In genomic region chr2:68158134-68158447, GRCh38 we compare ENCODE assay signal across 8 cellular contexts. TPM values are rescaled to one million over a fixed set of nuclear protein-coding genes. Genes with fewer than 3 reads are reported as not detected.
DNase-seq lines count a peak whose midpoint lies in the region; ATAC-seq and TF ChIP-seq lines count a peak whose summit lies in the region.

No MANE protein-coding gene starts in this region.

- peaks cover 0 to 33% (median 30%) of the 10 kb centered on the region in 9 donors for H3K36me3 ChIP-seq in heart left ventricle
- peaks cover 36% of the 10 kb centered on the region for H3K36me3 ChIP-seq in mesodermal cell (ENCODE audit: control insufficient read depth, insufficient read depth, low read length)
- peaks cover 0 to 24% of the 10 kb centered on the region in 2 donors for H3K36me3 ChIP-seq in vagina

- no peak for TF ChIP-seq CTCF in heart left ventricle (IDR thresholded peaks at IDR 0.05)
- TF ChIP-seq CTCF in brain (conservative IDR thresholded peaks at IDR 0.05) = no peak
- no peak for TF ChIP-seq CTCF in vagina (IDR thresholded peaks at IDR 0.05)

- H3K4me1 Mint-ChIP-seq in brain = peaks cover 41% of the 10 kb centered on the region

- ATAC-seq in heart left ventricle (no peak), Right ventricle myocardium inferior (no peak)

- WGBS in heart left ventricle, 4 donors = 0% methylated on average over 7 of the region's 7 CpGs
- WGBS in mesodermal cell (ENCODE audit: insufficient coverage in 2 of 2), 2 experiments = no CpG with 5 or more reads among the region's 7 CpGs

- peaks cover 10% of the 10 kb centered on the region for H3K27me3 Mint-ChIP-seq in brain

- H3K27ac ChIP-seq in heart left ventricle (peak overlapping the region; percentile 87 to 98 (median 94)), mesodermal cell (ENCODE audit: low read depth, low read length, severe bottlenecking) (peak overlapping the region; percentile 99), vagina (peak overlapping the region; percentile 95)

- H3K27me3 ChIP-seq in heart left ventricle = no peaks in the 10 kb centered on the region
- H3K27me3 ChIP-seq in vagina = no peaks in the 10 kb centered on the region

- peak overlapping the region; percentile 100 for H3K27ac Mint-ChIP-seq in brain

- H3K4me1 ChIP-seq in heart left ventricle (peaks cover 0 to 40% (median 27%) of the 10 kb centered on the region in 12 donors), mesodermal cell (ENCODE audit: control insufficient read depth, insufficient read depth, low read length, poor library complexity, severe bottlenecking) (peaks cover 6% of the 10 kb centered on the region), vagina (peaks cover 29% of the 10 kb centered on the region)

- TF ChIP-seq POLR2A in heart left ventricle (IDR thresholded peaks at IDR 0.05) (no peak), vagina (IDR thresholded peaks at IDR 0.05) (no peak)

- intact Hi-C loops in heart left ventricle (cut with DNase I) = loop anchor here in 6 of 10 donors (5.0 to 10.0 kb wide), 3 partner anchors 94 to 97 kb away; partner anchors contain the start of genes PPP3R1 (in 5 of the 6) and C1D (in 1 of the 6)
- intact Hi-C loops in Right ventricle myocardium inferior (cut with DNase I) = no loop called here
- intact Hi-C loops in vagina (cut with DNase I) = no loop called here

- H3K9me3 Mint-ChIP-seq in brain = no peaks in the 10 kb centered on the region

- H3K9me3 ChIP-seq in heart left ventricle (no peaks in the 10 kb centered on the region), mesodermal cell (ENCODE audit: control insufficient read depth, low read length) (no peaks in the 10 kb centered on the region), vagina (no peaks in the 10 kb centered on the region)

- H3K4me3 ChIP-seq in heart left ventricle (peak overlapping the region; percentile 61 to 97 (median 86)), mesodermal cell (ENCODE audit: extremely low read depth, insufficient read depth, low read length, poor library complexity, severe bottlenecking) (peak overlapping the region; percentile 80), vagina (peak overlapping the region; percentile 58 to 97)

- DNase-seq in heart left ventricle (no peak), Right ventricle myocardium inferior (ENCODE audit: missing footprints) (no peak), vagina (ENCODE audit: extremely low spot score in 2 of 2) (no peak), NCI-H2107 treated with DMSO at 0.1 percent for 48 hours (lab: John Stamatoyannopoulos, UW; ENCODE audit: unreplicated experiment) (no peak), NCI-H69 (lab: John Stamatoyannopoulos, UW) (no peak)
- no peak for DNase-seq in stimulated activated CD4-positive, alpha-beta T cell treated with anti-CD3 and anti-CD28 coated beads, Interleukin-4, amount 100 ng/mL, for 4 hours

- peak overlapping the region; percentile 93 to 99 (median 96) for H3K4me3 Mint-ChIP-seq in brain

- peaks cover 34% of the 10 kb centered on the region for H3K36me3 Mint-ChIP-seq in brain

RNA-seq across cellular contexts. Expression of gene PNO1, which starts 0.4 kb away (rescaled TPM):
- total RNA-seq in heart left ventricle (10 to 100 TPM in 3 of 9 donors, 1 to 10 TPM in 6; 6.6 to 11.3 (median 8.8) TPM), Right ventricle myocardium inferior (7.1 TPM), vagina (9.3 TPM)
- polyA plus RNA-seq in heart left ventricle (10 to 100 TPM in 1 of 2 donors, 1 to 10 TPM in 1; 4.5 to 20.1 TPM), brain (ENCODE audit: insufficient read depth, low read depth, low replicate concordance) (10.5 TPM)
- 16.4 TPM for polyA plus RNA-seq in mesodermal cell (2013, experiment 1 of 2)
- polyA plus RNA-seq in mesodermal cell (2013, experiment 2 of 2) = 14.9 TPM

Comparison
In these comparisons a context has a peak if more than half of its experiments do, and no peak if none do; other contexts are left out.
1. intact Hi-C loops: an anchor here in heart left ventricle (5.0 to 10.0 kb wide); none called in Right ventricle myocardium inferior and vagina.